ENCODE assay signal across 1 cellular context in genomic region chr3:112689385-112689784, GRCh38.
TF ChIP-seq lines count a peak whose summit lies in the region.

No MANE protein-coding gene starts in this region.

TF ChIP-seq in H1, 55 proteins besides CTCF, POLR2A, EP300 and RAD21:
- TF ChIP-seq SP4 (IDR thresholded peaks at IDR 0.05; ENCODE audit: low read length), result no peak
- no peak for TF ChIP-seq GABPA (IDR thresholded peaks at IDR 0.05; ENCODE audit: borderline replicate concordance, insufficient read depth, low read length)
- TF ChIP-seq POU5F1 (IDR thresholded peaks at IDR 0.05; ENCODE audit: low read depth, low read length), result no peak
- no peak for TF ChIP-seq EZH2 (IDR thresholded peaks at IDR 0.05; ENCODE audit: low read depth, low read length, severe bottlenecking)
- TF ChIP-seq CREB1 (IDR thresholded peaks at IDR 0.05), result no peak
- TF ChIP-seq SP1 (IDR thresholded peaks at IDR 0.05; ENCODE audit: low read depth, low read length), result no peak
- no peak for TF ChIP-seq CEBPB (IDR thresholded peaks at IDR 0.05; ENCODE audit: low read depth, low read length)
- TF ChIP-seq POLR2AphosphoS5 (IDR thresholded peaks at IDR 0.05; ENCODE audit: low read depth, low read length), result no peak
- TF ChIP-seq USF2 (IDR thresholded peaks at IDR 0.05; ENCODE audit: low read length), result no peak
